ENCODE assay signal across 1 cellular context in the genomic region with DNA sequence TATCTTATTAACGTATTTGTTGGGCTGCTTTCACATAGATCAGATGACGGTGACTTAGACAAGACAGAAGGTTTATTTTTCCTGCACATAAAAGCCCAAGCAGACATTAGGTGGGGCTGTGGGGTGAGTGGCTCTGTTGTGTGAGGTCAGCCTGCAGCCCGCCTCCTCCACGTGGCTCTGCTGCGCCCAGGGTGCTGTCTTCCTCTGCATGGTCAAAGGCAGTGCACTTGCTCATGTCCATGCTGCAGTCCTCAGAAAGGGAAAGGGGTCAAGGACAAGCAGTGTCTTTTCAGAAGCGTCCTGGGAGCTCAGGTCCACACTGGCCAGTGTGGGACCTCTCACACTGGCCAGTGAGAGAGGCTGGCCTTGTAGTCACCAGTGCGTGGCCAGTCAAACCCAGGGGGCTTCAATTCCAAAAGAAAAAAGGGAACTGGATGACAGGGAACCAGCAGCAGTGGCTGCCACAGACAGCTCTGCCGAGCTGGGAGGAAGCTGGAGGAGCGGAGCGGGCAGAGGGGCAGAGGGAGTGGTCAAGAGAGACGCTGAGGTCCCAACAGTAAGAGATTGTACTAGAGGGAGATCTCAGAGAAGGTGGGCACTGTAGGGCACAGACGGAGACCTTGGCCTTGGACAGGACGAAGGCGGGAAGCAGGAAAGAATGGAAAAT.
TF ChIP-seq lines count a peak whose summit lies in the region.

No MANE protein-coding gene starts in this region.

TF ChIP-seq in K562, 482 proteins besides CTCF, POLR2A, EP300 and RAD21:
- TF ChIP-seq, protein P1, sequence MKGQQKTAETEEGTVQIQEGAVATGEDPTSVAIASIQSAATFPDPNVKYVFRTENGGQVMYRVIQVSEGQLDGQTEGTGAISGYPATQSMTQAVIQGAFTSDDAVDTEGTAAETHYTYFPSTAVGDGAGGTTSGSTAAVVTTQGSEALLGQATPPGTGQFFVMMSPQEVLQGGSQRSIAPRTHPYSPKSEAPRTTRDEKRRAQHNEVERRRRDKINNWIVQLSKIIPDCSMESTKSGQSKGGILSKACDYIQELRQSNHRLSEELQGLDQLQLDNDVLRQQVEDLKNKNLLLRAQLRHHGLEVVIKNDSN (CRISPR knock-in tag; IDR thresholded peaks at IDR 0.05) = 0 out of 2 replicates have a peak, but pooled peaks have one; percentile 31
- peak; percentile 46; the same call in 1 of the 2 replicates for TF ChIP-seq SPI1 (IDR thresholded peaks at IDR 0.05; ENCODE audit: borderline replicate concordance, low read depth, low read length)
- TF ChIP-seq NRF1 (conservative IDR thresholded peaks at IDR 0.05 in 1 of 2, IDR thresholded peaks at IDR 0.05 in 1 of 2) = 0 out of 4 replicates have a peak, but pooled peaks of 1 of the 2 experiments have one; percentile 13
- no peak for TF ChIP-seq FIP1L1 (IDR thresholded peaks at IDR 0.05; ENCODE audit: low read depth, low read length, poor library complexity, severe bottlenecking)
- TF ChIP-seq, protein P2, sequence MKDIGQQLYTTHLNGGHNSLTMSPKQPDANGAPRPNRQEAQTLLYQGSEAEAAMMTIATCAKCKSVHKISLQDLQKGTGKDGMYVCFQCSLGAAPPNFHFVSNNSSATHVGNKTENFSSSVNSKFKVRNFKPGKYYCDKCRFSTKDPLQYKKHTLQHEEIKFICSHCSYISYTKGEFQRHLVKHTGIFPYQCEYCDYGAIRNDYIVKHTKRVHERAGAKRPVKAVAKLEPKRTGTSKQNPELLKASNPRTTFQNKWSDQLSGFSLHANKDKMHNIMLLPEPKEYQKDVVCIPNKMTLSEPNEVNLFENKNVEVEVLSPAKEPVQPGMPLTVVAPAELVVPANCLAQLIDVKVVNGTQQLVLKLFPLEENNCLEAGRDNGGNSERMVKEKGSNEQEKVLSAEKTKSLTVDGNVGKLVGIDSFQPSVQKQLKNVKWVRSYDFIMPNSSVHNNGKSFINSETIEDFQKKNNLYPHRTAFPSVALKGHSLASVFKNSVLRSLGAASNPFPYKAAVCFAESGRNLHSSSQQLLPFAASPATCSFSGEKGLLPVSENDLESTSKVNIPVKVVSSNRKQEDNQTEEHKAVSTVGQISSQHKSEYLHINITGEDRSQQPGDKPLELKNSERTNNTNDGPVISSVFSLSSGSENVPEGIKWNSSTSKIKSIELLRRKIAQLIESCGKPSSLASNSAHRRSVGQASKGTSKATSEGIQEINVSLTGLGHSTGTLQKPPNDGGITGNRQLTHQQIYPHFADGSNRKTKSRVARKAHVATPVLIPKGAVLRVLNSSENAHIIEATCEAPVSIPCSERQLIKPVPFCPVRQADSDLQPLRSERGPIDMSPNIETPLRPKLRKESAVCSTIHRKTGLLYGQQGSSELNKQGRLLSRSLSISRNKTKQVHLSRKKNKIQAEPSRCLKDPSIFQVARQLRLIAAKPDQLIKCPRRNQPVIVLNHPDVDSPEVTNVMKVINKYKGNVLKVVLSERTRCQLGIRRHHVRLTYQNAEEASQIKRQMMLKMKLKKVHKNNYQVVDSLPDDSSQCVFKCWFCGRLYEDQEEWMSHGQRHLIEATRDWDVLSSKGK (CRISPR knock-in tag; IDR thresholded peaks at IDR 0.05) = no peak
- no peak for TF ChIP-seq DNMT1 (IDR thresholded peaks at IDR 0.05)
- TF ChIP-seq L3MBTL2 (IDR thresholded peaks at IDR 0.05) = peak; percentile 30; the same call in 1 of the 2 replicates
TF ChIP-seq in K562: peak in this region for 4.
